Comparison of ENCODE assay signal across 36 cellular contexts in genomic region chr7:115349635-115350034, GRCh38.
"Had no signal": no experiment of that assay in that cellular context is flagged by ENCODE, and none has a peak within 500 bp of the region (broad histone marks: within the 10 kb centered on the region; RNA-seq: fewer than 3 reads in every experiment).

No MANE protein-coding gene starts in this region.

- ATAC-seq: activated CD4-positive, CD25-positive, alpha-beta regulatory T cell treated with anti-CD3 and anti-CD28 coated beads, Interleukin-2, amount 50 U/mL, for 24 hours; activated CD8-positive, alpha-beta T cell treated with anti-CD3 and anti-CD28 coated beads for 36 hours; activated naive CD8-positive, alpha-beta T cell treated with anti-CD3 and anti-CD28 coated beads, Interleukin-2, amount 50 U/mL, for 24 hours; activated T-cell treated with anti-CD3 and anti-CD28 coated beads, Interleukin-2, amount 50 U/mL, for 4 hours; body of pancreas; gastroesophageal sphincter; heart right ventricle; T-helper 17 cell had no signal

- H3K36me3 ChIP-seq: adrenal gland, cardiac muscle cell, colonic mucosa, esophagus muscularis mucosa, gastroesophageal sphincter, heart right ventricle, WERI-Rb-1 had no signal

- H3K4me1 ChIP-seq: adrenal gland, body of pancreas, colonic mucosa, gastroesophageal sphincter, heart right ventricle had no signal

- H3K4me3 ChIP-seq: adrenal gland, body of pancreas, cardiac muscle cell, colonic mucosa, dorsolateral prefrontal cortex, esophagus muscularis mucosa, gastroesophageal sphincter, heart right ventricle had no signal

- H3K27me3 Mint-ChIP-seq: activated naive CD8-positive, alpha-beta T cell treated with anti-CD3 and anti-CD28 coated beads for 36 hours had no signal

- DNase-seq: activated B cell treated with CpG ODN at 0.5 μM for 24 hours; activated CD4-positive, alpha-beta T cell treated with anti-CD3 and anti-CD28 coated beads for 48 hours; activated CD4-positive, alpha-beta T cell treated with anti-CD3 and anti-CD28 coated beads, Interleukin-2, amount 50 U/mL, for 1 hour; activated CD4-positive, alpha-beta T cell treated with anti-CD3 and anti-CD28 coated beads, Interleukin-2, amount 50 U/mL, for 48 hours; activated CD8-positive, alpha-beta memory T cell treated with anti-CD3 and anti-CD28 coated beads for 24 hours; activated CD8-positive, alpha-beta T cell treated with anti-CD3 and anti-CD28 coated beads for 36 hours; activated effector memory CD4-positive, alpha-beta T cell treated with anti-CD3 and anti-CD28 coated beads, Interleukin-2, amount 50 U/mL, for 16 hours; activated naive CD4-positive, alpha-beta T cell treated with anti-CD3 and anti-CD28 coated beads for 36 hours; activated naive CD8-positive, alpha-beta T cell treated with anti-CD3 and anti-CD28 coated beads for 36 hours; activated naive CD8-positive, alpha-beta T cell treated with anti-CD3 and anti-CD28 coated beads, Interleukin-2, amount 50 U/mL, for 24 hours; activated T-cell treated with anti-CD3 and anti-CD28 coated beads, Interleukin-2, amount 50 U/mL, for 4 hours; adrenal gland; amygdala; aorta; body of pancreas; central memory CD4-positive, alpha-beta T cell; cerebellar nuclear complex; colonic mucosa; dorsolateral prefrontal cortex; effector memory CD4-positive, alpha-beta T cell; endodermal cell; foreskin melanocyte; heart right ventricle; T-helper 1 cell; T-helper 17 cell; T1000; WERI-Rb-1 had no signal

- H3K9me3 Mint-ChIP-seq: activated B cell treated with CpG ODN at 0.5 μM for 24 hours; activated CD8-positive, alpha-beta T cell treated with anti-CD3 and anti-CD28 coated beads for 36 hours; activated naive CD4-positive, alpha-beta T cell treated with anti-CD3 and anti-CD28 coated beads for 36 hours; activated naive CD4-positive, alpha-beta T cell treated with anti-CD3 and anti-CD28 coated beads, Interleukin-2, amount 50 U/mL, for 24 hours; activated naive CD8-positive, alpha-beta T cell treated with anti-CD3 and anti-CD28 coated beads for 36 hours; activated naive CD8-positive, alpha-beta T cell treated with anti-CD3 and anti-CD28 coated beads, Interleukin-2, amount 50 U/mL, for 24 hours; activated T-cell treated with anti-CD3 and anti-CD28 coated beads, Interleukin-2, amount 50 U/mL, for 4 hours; activated T-helper 1 cell treated with anti-CD3 and anti-CD28 coated beads, Interleukin-12 subunit alpha, Interleukin-12 subunit beta, Interleukin-2, Interleukin-4 antibody, amounts not matched to agents 30 ng/mL and 10 ng/mL and 1 ng/mL, durations not matched to agents 14 hours and 24 hours and 36 hours; activated T-helper 2 cell treated with anti-CD3 and anti-CD28 coated beads, Interferon-gamma antibody, Interleukin-2, Interleukin-4, amounts not matched to agents 10 μg/mL and 5 μg/mL and 100 μg/mL, durations not matched to agents 14 hours and 24 hours and 36 hours; endodermal cell; T-helper 2 cell treated with Interferon-gamma antibody and Interleukin-4, amounts not matched to agents 5 μg/mL and 100 μg/mL, for 36 hours had no signal

- H3K27ac ChIP-seq: adrenal gland, body of pancreas, cardiac muscle cell, colonic mucosa, dorsolateral prefrontal cortex, epithelial cell of prostate, esophagus muscularis mucosa, gastroesophageal sphincter, heart right ventricle, WERI-Rb-1 had no signal

- H3K4me1 Mint-ChIP-seq: activated B cell treated with CpG ODN at 0.5 μM for 24 hours; activated naive CD4-positive, alpha-beta T cell treated with anti-CD3 and anti-CD28 coated beads, Interleukin-2, amount 50 U/mL, for 24 hours; activated naive CD8-positive, alpha-beta T cell treated with anti-CD3 and anti-CD28 coated beads for 36 hours; activated naive CD8-positive, alpha-beta T cell treated with anti-CD3 and anti-CD28 coated beads, Interleukin-2, amount 50 U/mL, for 24 hours; endodermal cell; T-helper 17 cell had no signal

- H3K27me3 ChIP-seq: adrenal gland, body of pancreas, cardiac muscle cell, colonic mucosa, dorsolateral prefrontal cortex, esophagus muscularis mucosa, gastroesophageal sphincter, heart right ventricle had no signal

- H3K36me3 Mint-ChIP-seq: activated naive CD4-positive, alpha-beta T cell treated with anti-CD3 and anti-CD28 coated beads, Interleukin-2, amount 50 U/mL, for 24 hours; activated naive CD8-positive, alpha-beta T cell treated with anti-CD3 and anti-CD28 coated beads for 36 hours had no signal

- H3K4me3 Mint-ChIP-seq: activated B cell treated with CpG ODN at 0.5 μM for 24 hours; activated CD8-positive, alpha-beta T cell treated with anti-CD3 and anti-CD28 coated beads for 36 hours; activated naive CD4-positive, alpha-beta T cell treated with anti-CD3 and anti-CD28 coated beads for 36 hours; activated naive CD4-positive, alpha-beta T cell treated with anti-CD3 and anti-CD28 coated beads, Interleukin-2, amount 50 U/mL, for 24 hours; activated naive CD8-positive, alpha-beta T cell treated with anti-CD3 and anti-CD28 coated beads for 36 hours; activated naive CD8-positive, alpha-beta T cell treated with anti-CD3 and anti-CD28 coated beads, Interleukin-2, amount 50 U/mL, for 24 hours; activated T-cell treated with anti-CD3 and anti-CD28 coated beads, Interleukin-2, amount 50 U/mL, for 4 hours; activated T-helper 1 cell treated with anti-CD3 and anti-CD28 coated beads, Interleukin-12 subunit alpha, Interleukin-12 subunit beta, Interleukin-2, Interleukin-4 antibody, amounts not matched to agents 30 ng/mL and 10 ng/mL and 1 ng/mL, durations not matched to agents 14 hours and 24 hours and 36 hours; endodermal cell; T-helper 17 cell; T-helper 2 cell treated with Interferon-gamma antibody and Interleukin-4, amounts not matched to agents 5 μg/mL and 100 μg/mL, for 36 hours had no signal

- H3K27ac Mint-ChIP-seq: activated B cell treated with CpG ODN at 0.5 μM for 24 hours; activated CD8-positive, alpha-beta T cell treated with anti-CD3 and anti-CD28 coated beads for 36 hours; activated naive CD4-positive, alpha-beta T cell treated with anti-CD3 and anti-CD28 coated beads for 36 hours; activated naive CD4-positive, alpha-beta T cell treated with anti-CD3 and anti-CD28 coated beads, Interleukin-2, amount 50 U/mL, for 24 hours; activated naive CD8-positive, alpha-beta T cell treated with anti-CD3 and anti-CD28 coated beads for 36 hours; activated naive CD8-positive, alpha-beta T cell treated with anti-CD3 and anti-CD28 coated beads, Interleukin-2, amount 50 U/mL, for 24 hours; activated T-helper 1 cell treated with anti-CD3 and anti-CD28 coated beads, Interleukin-12 subunit alpha, Interleukin-12 subunit beta, Interleukin-2, Interleukin-4 antibody, amounts not matched to agents 30 ng/mL and 10 ng/mL and 1 ng/mL, durations not matched to agents 14 hours and 24 hours and 36 hours; activated T-helper 2 cell treated with anti-CD3 and anti-CD28 coated beads, Interferon-gamma antibody, Interleukin-2, Interleukin-4, amounts not matched to agents 10 μg/mL and 5 μg/mL and 100 μg/mL, durations not matched to agents 14 hours and 24 hours and 36 hours; endodermal cell; T-helper 17 cell; T-helper 2 cell treated with Interferon-gamma antibody and Interleukin-4, amounts not matched to agents 5 μg/mL and 100 μg/mL, for 36 hours had no signal

- H3K9me3 ChIP-seq: adrenal gland, body of pancreas, colonic mucosa, esophagus muscularis mucosa, gastroesophageal sphincter, heart right ventricle had no signal
